In the genomic region with DNA sequence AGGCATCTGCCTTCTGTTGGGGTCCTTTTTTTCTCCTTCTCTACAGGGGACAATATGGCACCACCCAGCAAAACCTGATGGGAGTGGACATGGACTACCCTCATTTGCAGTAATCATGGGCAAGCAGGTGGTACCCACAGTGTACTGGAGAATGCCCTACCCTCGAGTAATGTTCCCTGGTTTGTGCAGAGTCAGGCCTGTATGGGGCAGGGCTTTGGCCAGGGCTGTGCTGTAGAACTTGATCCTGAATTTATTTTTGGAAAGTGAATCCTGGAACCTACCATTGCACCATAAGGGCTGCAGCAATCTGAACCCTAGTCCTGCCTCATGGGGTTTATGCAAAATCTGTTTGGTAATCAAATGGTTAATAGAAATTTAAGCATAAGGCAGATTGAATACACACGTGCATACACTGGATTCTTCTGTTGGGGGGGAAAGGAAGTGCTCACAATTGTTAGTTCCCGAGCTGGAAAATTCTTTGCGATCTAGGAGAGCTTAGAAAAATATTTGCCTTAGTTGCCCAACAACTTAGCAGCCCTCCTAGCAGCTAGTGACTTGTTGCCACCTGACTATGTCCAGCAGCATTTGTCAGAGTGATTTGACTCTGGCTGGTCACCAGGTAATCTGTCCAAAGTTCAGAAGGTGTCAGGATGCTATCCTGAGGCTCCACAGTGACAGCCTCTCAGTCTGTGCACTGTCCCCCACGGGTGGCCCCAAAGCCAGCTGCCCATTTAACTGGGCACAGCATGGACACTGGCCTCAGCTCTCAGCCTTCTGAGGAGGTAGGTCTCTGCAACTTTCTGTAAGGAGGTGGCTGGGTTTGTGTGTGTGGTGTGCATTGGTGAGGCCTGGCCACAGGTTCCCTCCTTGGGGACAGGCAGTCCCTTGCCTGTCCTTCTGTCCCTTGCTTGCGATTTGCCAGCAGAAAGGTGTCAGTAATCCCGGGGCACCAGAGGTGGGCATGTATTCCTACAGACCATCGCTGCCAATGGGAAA, we compare ENCODE assay signal across 15 cellular contexts. TPM values are rescaled to one million over a fixed set of nuclear protein-coding genes. Genes with fewer than 3 reads are reported as not detected.
A peak's percentile ranks its signal among the peaks of the same experiment; 100 is the strongest.
DNase-seq lines count a peak whose midpoint lies in the region; ATAC-seq and TF ChIP-seq lines count a peak whose summit lies in the region.
"Had no signal": no experiment of that assay in that cellular context is flagged by ENCODE, and none has a peak within 500 bp of the region (broad histone marks: within the 10 kb centered on the region; RNA-seq: fewer than 3 reads in every experiment).

No MANE protein-coding gene starts in this region.

- TF ChIP-seq POLR2A in gastroesophageal sphincter (IDR thresholded peaks at IDR 0.05), result no peak

- H3K27me3 Mint-ChIP-seq in MCF 10A (ENCODE audit: insufficient read depth, unreplicated experiment), result no peaks in the 10 kb centered on the region
- no peaks in the 10 kb centered on the region for H3K27me3 Mint-ChIP-seq in activated CD4-positive, alpha-beta T cell treated with anti-CD3 and anti-CD28 coated beads for 36 hours
- H3K27me3 Mint-ChIP-seq: activated T-cell treated with anti-CD3 and anti-CD28 coated beads, Interleukin-2, amount 50 U/mL, for 24 hours had no signal

- H3K9me3 ChIP-seq in gastroesophageal sphincter (no peaks in the 10 kb centered on the region), neutrophil (no peaks in the 10 kb centered on the region)
- H3K9me3 ChIP-seq: thoracic aorta had no signal

- H3K4me3 Mint-ChIP-seq in MCF 10A (ENCODE audit: unreplicated experiment), result no peak overlapping the region
- no peak overlapping the region for H3K4me3 Mint-ChIP-seq in activated CD4-positive, alpha-beta T cell treated with anti-CD3 and anti-CD28 coated beads for 36 hours
- H3K4me3 Mint-ChIP-seq: activated T-cell treated with anti-CD3 and anti-CD28 coated beads, Interleukin-2, amount 50 U/mL, for 24 hours had no signal

- no peaks in the 10 kb centered on the region for H3K36me3 ChIP-seq in gastroesophageal sphincter
- H3K36me3 ChIP-seq in neutrophil, result no peaks in the 10 kb centered on the region
- H3K36me3 ChIP-seq: thoracic aorta had no signal

- no peak for TF ChIP-seq CTCF in MCF 10A (IDR thresholded peaks at IDR 0.05; ENCODE audit: unreplicated experiment)
- TF ChIP-seq CTCF in gastroesophageal sphincter (IDR thresholded peaks at IDR 0.05), result no peak
- TF ChIP-seq CTCF in neutrophil (IDR thresholded peaks at IDR 0.05), result no peak
- no peak for TF ChIP-seq CTCF in GM20000 (IDR thresholded peaks at IDR 0.05; ENCODE audit: extremely low read depth, missing control alignments)

- CTCF ChIA-PET in MCF 10A (lab: Yijun Ruan, JAX), result interaction anchor here (1.7 kb wide), 1 partner anchor 64 kb away, joined by 5 read pairs; no protein-coding TSS in a partner anchor
- CTCF ChIA-PET in activated CD4-positive, alpha-beta T cell treated with anti-CD3 and anti-CD28 coated beads for 36 hours (lab: Charles Lee), result interaction anchor here (2.8 kb wide), 1 partner anchor 64 kb away, joined by 11 read pairs; no protein-coding TSS in a partner anchor

- POLR2A ChIA-PET in MCF 10A (lab: Yijun Ruan, JAX), result interaction anchor here (1.1 kb wide), 1 partner anchor 16 kb away, joined by 4 read pairs; no protein-coding TSS in a partner anchor
- POLR2A ChIA-PET in activated CD4-positive, alpha-beta T cell treated with anti-CD3 and anti-CD28 coated beads for 36 hours (lab: Charles Lee), result no interaction called here

- no peaks in the 10 kb centered on the region for H3K27me3 ChIP-seq in gastroesophageal sphincter
- no peaks in the 10 kb centered on the region for H3K27me3 ChIP-seq in neutrophil

- intact Hi-C loops in MCF 10A (cut with micrococcal nuclease), result no loop called here
- intact Hi-C loops in activated CD4-positive, alpha-beta T cell treated with anti-CD3 and anti-CD28 coated beads for 36 hours (cut with DNase I, micrococcal nuclease), result no loop called here

- no peaks in the 10 kb centered on the region for H3K36me3 Mint-ChIP-seq in MCF 10A (ENCODE audit: insufficient read depth, unreplicated experiment)
- H3K36me3 Mint-ChIP-seq in activated CD4-positive, alpha-beta T cell treated with anti-CD3 and anti-CD28 coated beads for 36 hours (ENCODE audit: low read depth), result no peaks in the 10 kb centered on the region

- in situ Hi-C loops in T47D (cut with HindIII; ENCODE audit: low pct_unique_long_range_greater_than_20kb, low sequenced_read_pairs), result no loop called here

- H3K27ac ChIP-seq in gastroesophageal sphincter (peak overlapping the region; percentile 34 to 74 (median 66)), neutrophil (peak overlapping the region; percentile 69)
- H3K27ac ChIP-seq: GM23248, VCaP had no signal

- ATAC-seq in gastroesophageal sphincter, result peak; percentile 63
- no peak for ATAC-seq in activated CD4-positive, alpha-beta T cell treated with anti-CD3 and anti-CD28 coated beads for 36 hours

- no peaks in the 10 kb centered on the region for H3K9me3 Mint-ChIP-seq in MCF 10A (ENCODE audit: unreplicated experiment)
- no peaks in the 10 kb centered on the region for H3K9me3 Mint-ChIP-seq in activated CD4-positive, alpha-beta T cell treated with anti-CD3 and anti-CD28 coated beads for 36 hours (ENCODE audit: low read depth)
- H3K9me3 Mint-ChIP-seq: activated T-cell treated with anti-CD3 and anti-CD28 coated beads, Interleukin-2, amount 50 U/mL, for 24 hours; nephron had no signal

- H3K27ac Mint-ChIP-seq in MCF 10A (ENCODE audit: low read depth, unreplicated experiment), result no peak overlapping the region
- no peak overlapping the region for H3K27ac Mint-ChIP-seq in activated CD4-positive, alpha-beta T cell treated with anti-CD3 and anti-CD28 coated beads for 36 hours
- H3K27ac Mint-ChIP-seq: activated T-cell treated with anti-CD3 and anti-CD28 coated beads, Interleukin-2, amount 50 U/mL, for 24 hours had no signal

- peaks cover 4% of the 10 kb centered on the region for H3K4me1 Mint-ChIP-seq in MCF 10A (ENCODE audit: insufficient read depth, unreplicated experiment)
- peaks cover 18% of the 10 kb centered on the region for H3K4me1 Mint-ChIP-seq in activated CD4-positive, alpha-beta T cell treated with anti-CD3 and anti-CD28 coated beads for 36 hours

- H3K4me3 ChIP-seq in gastroesophageal sphincter, result peak overlapping the region in 1 of 2 donors; percentile 2
- no peak overlapping the region for H3K4me3 ChIP-seq in neutrophil (ENCODE audit: low read depth in 1 of 2, low read length in 1 of 2)
- H3K4me3 ChIP-seq: GM23248, thoracic aorta had no signal

- WGBS in gastroesophageal sphincter (ENCODE audit: low coverage in 1 of 2), 2 donors, result 10 to 28% methylated on average over 4 of the region's 8 CpGs

- H3K4me1 ChIP-seq in gastroesophageal sphincter (peaks cover 6 to 93% (median 23%) of the 10 kb centered on the region in 3 donors), neutrophil (ENCODE audit: control insufficient read depth in 1 of 2, insufficient read depth in 1 of 2, low read depth in 1 of 2, low read length in 1 of 2) (peaks cover 56 to 60% of the 10 kb centered on the region in 2 experiments)

- no peak for TF ChIP-seq EP300 in gastroesophageal sphincter (IDR thresholded peaks at IDR 0.05)

- DNase-seq in T47D (ENCODE audit: low read depth in 1 of 2, low spot score in 1 of 2) (peak; percentile 70 to 74), MCF 10A (ENCODE audit: unreplicated experiment) (no peak), GM20000 (ENCODE audit: low spot score) (no peak), ureter (ENCODE audit: low spot score) (no peak), NCI-H345 treated with DMSO at 0.1 percent for 48 hours (lab: John Stamatoyannopoulos, UW; ENCODE audit: unreplicated experiment) (no peak)
- DNase-seq in activated CD4-positive, alpha-beta T cell treated with anti-CD3 and anti-CD28 coated beads for 36 hours, result no peak
- DNase-seq: activated T-cell treated with anti-CD3 and anti-CD28 coated beads, Interleukin-2, amount 50 U/mL, for 24 hours; cerebellar nuclear complex; GM23248; stimulated activated CD4-positive, alpha-beta T cell treated with anti-CD3 and anti-CD28 coated beads, Interleukin-4, amount 100 ng/mL, for 4 hours had no signal

- no TSS peak for BruUV-seq in MCF 10A (replicated peaks; lab: Mats Ljungman, UMichigan)

RNA-seq across cellular contexts. Expression of a gene that starts 8.3 kb away (rescaled TPM):
- total RNA-seq in MCF 10A (2022) (4.1 and 5.5 TPM in 2 replicates), gastroesophageal sphincter (10 to 100 TPM; 12.0 to 25.2 (median 15.9) TPM), ureter (37.5 TPM)
- total RNA-seq in activated CD4-positive, alpha-beta T cell treated with anti-CD3 and anti-CD28 coated beads for 36 hours, result 1 to 10 TPM; 3.0 TPM

Comparison
In these comparisons a context has a peak if more than half of its experiments do, and no peak if none do; other contexts are left out.
1. DNase-seq: peak in T47D (2 of 2); none in MCF 10A (single experiment), activated CD4-positive, alpha-beta T cell treated with anti-CD3 and anti-CD28 coated beads for 36 hours (single experiment), GM20000 (single experiment), ureter (single experiment) and NCI-H345 treated with DMSO at 0.1 percent for 48 hours (single experiment).